8 cellular contexts compared by ENCODE assay signal in genomic region chr12:57546438-57547365, GRCh38. TPM values are rescaled to one million over a fixed set of nuclear protein-coding genes. Genes with fewer than 3 reads are reported as not detected.
DNase-seq lines count a peak whose midpoint lies in the region; ATAC-seq and TF ChIP-seq lines count a peak whose summit lies in the region.

DCTN2 (minus strand) TSS chr12:57547192; CDS start chr12:57547063, 129 bp downstream.

- TF ChIP-seq CTCF in kidney epithelial cell (IDR thresholded peaks at IDR 0.05; ENCODE audit: insufficient read depth, low read length, poor library complexity, severe bottlenecking) = peak; percentile 30

- DNase-seq in Ammon's horn (ENCODE audit: low spot score) = peak; percentile 98
- DNase-seq in NCI-H510A (lab: John Stamatoyannopoulos, UW) = peak; percentile 97
- peak; percentile 86 for DNase-seq in activated CD4-positive, alpha-beta T cell treated with anti-CD3 and anti-CD28 coated beads for 1 hour
- DNase-seq in cerebellum (ENCODE audit: low spot score) = peak; percentile 98
- DNase-seq in kidney epithelial cell (ENCODE audit: low read depth) = peak; percentile 85
- peak; percentile 95 for DNase-seq in stimulated activated CD4-positive, alpha-beta T cell treated with anti-CD3 and anti-CD28 coated beads, Interleukin-15, amount 100 ng/mL, for 48 hours (ENCODE audit: low read depth in 2 of 2)

- ATAC-seq in HG03432 (IDR thresholded peaks at IDR 0.05; ENCODE audit: unreplicated experiment) = peak; percentile 98

- no peaks in the 10 kb centered on the region for H3K36me3 ChIP-seq in kidney epithelial cell (ENCODE audit: control insufficient read depth, insufficient read depth, low read length)

- peak within 1 kb of the TSS; percentile 85 for H3K4me3 ChIP-seq in kidney epithelial cell (ENCODE audit: low read depth, low read length)

- peaks cover 8% of the 10 kb centered on the region for H3K27me3 ChIP-seq in kidney epithelial cell (ENCODE audit: control insufficient read depth, insufficient read depth, low read length)

- TF ChIP-seq POLR2A in GM19099 (IDR thresholded peaks at IDR 0.05; ENCODE audit: extremely low read depth, insufficient read length, low read depth) = peak; percentile 54

RNA-seq across cellular contexts. Expression of gene DCTN2, which starts in this region (rescaled TPM):
- 86.0 TPM for total RNA-seq in cerebellum
- total RNA-seq in kidney epithelial cell = 154 and 191 TPM in 2 replicates

Comparison
In these comparisons a context has a peak if more than half of its experiments do, and no peak if none do; other contexts are left out.
1. Peak in every context shown above with its lines: DNase-seq, ATAC-seq and H3K4me3 ChIP-seq.